8 cellular contexts compared by ENCODE assay signal in genomic region chr14:22598099-22598895, GRCh38.
DNase-seq lines count a peak whose midpoint lies in the region; ATAC-seq lines count a peak whose summit lies in the region.

ABHD4 (plus strand) TSS chr14:22598300; CDS start chr14:22598307, 7 bp downstream.

- peaks cover 35% of the 10 kb centered on the region for H3K4me1 Mint-ChIP-seq in stimulated activated memory B cell treated with anti-CD40 and anti-IgM and Interleukin-4, amounts not matched to agents 10 μg/mL and 1 μg/mL and 100 μg/mL, for 72 hours

- ATAC-seq in GM18511 (IDR thresholded peaks at IDR 0.05; ENCODE audit: unreplicated experiment) (peak; percentile 83), HG03064 (IDR thresholded peaks at IDR 0.05; ENCODE audit: low read depth, unreplicated experiment) (peak; percentile 80)
- peak; percentile 98 for ATAC-seq in stimulated activated memory B cell treated with anti-CD40 and anti-IgM and Interleukin-4, amounts not matched to agents 10 μg/mL and 1 μg/mL and 100 μg/mL, for 72 hours

- peak; percentile 85 for DNase-seq in AG08396 (ENCODE audit: low spot score)
- peak; percentile 52 for DNase-seq in NCI-H510A (lab: John Stamatoyannopoulos, UW)
- DNase-seq in activated T-cell treated with anti-CD3 and anti-CD28 coated beads for 48 hours (ENCODE audit: low read depth), result peak; percentile 48
- DNase-seq in epithelial cell of prostate (ENCODE audit: low read depth, low spot score), result no peak
- peak; percentile 86 for DNase-seq in midbrain (lab: John Stamatoyannopoulos, UW)

- H3K27ac ChIP-seq in epithelial cell of prostate, result peak within 1 kb of the TSS; percentile 77

- H3K27ac Mint-ChIP-seq in stimulated activated memory B cell treated with anti-CD40 and anti-IgM and Interleukin-4, amounts not matched to agents 10 μg/mL and 1 μg/mL and 100 μg/mL, for 72 hours, result peak within 1 kb of the TSS; percentile 89

- H3K36me3 Mint-ChIP-seq in stimulated activated memory B cell treated with anti-CD40 and anti-IgM and Interleukin-4, amounts not matched to agents 10 μg/mL and 1 μg/mL and 100 μg/mL, for 72 hours, result peaks cover 19% of the 10 kb centered on the region

- peak within 1 kb of the TSS; percentile 92 for H3K4me3 Mint-ChIP-seq in stimulated activated memory B cell treated with anti-CD40 and anti-IgM and Interleukin-4, amounts not matched to agents 10 μg/mL and 1 μg/mL and 100 μg/mL, for 72 hours

- H3K27me3 Mint-ChIP-seq in stimulated activated memory B cell treated with anti-CD40 and anti-IgM and Interleukin-4, amounts not matched to agents 10 μg/mL and 1 μg/mL and 100 μg/mL, for 72 hours, result no peaks in the 10 kb centered on the region

- no peaks in the 10 kb centered on the region for H3K9me3 Mint-ChIP-seq in stimulated activated memory B cell treated with anti-CD40 and anti-IgM and Interleukin-4, amounts not matched to agents 10 μg/mL and 1 μg/mL and 100 μg/mL, for 72 hours
